In the genomic region with DNA sequence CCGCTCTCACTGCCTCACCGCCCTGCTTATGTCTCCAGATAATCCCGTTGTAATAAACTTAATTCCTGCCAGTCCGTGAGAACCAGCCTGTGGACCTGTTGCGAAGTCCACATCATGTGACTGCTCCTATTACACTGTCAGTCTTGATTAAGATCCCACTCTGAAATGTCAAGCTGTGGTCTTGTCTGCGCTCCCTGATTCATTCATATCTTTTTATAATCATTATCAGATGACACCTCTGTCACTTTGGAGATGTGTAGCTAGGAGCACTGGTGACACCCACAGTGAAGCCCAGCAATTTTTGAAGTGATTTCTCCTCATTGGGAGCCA, we compare ENCODE assay signal across 21 cellular contexts.
"Had no signal": no experiment of that assay in that cellular context is flagged by ENCODE, and none has a peak within 500 bp of the region (broad histone marks: within the 10 kb centered on the region; RNA-seq: fewer than 3 reads in every experiment).

No MANE protein-coding gene starts in this region.

- H3K9me3 Mint-ChIP-seq: activated CD8-positive, alpha-beta T cell treated with anti-CD3 and anti-CD28 coated beads for 36 hours; activated naive CD4-positive, alpha-beta T cell treated with anti-CD3 and anti-CD28 coated beads, Interleukin-2, amount 50 U/mL, for 72 hours; activated T-cell treated with anti-CD3 and anti-CD28 coated beads, Interleukin-2, amount 50 U/mL, for 4 hours; activated T-helper 17 cell treated with anti-CD3 and anti-CD28 coated beads, Interleukin-2, amount 50 U/mL, for 72 hours; neural crest cell had no signal

- H3K4me1 Mint-ChIP-seq: activated T-helper 17 cell treated with anti-CD3 and anti-CD28 coated beads, Interleukin-2, amount 50 U/mL, for 72 hours; neural crest cell had no signal

- H3K36me3 Mint-ChIP-seq: activated naive CD4-positive, alpha-beta T cell treated with anti-CD3 and anti-CD28 coated beads, Interleukin-2, amount 50 U/mL, for 72 hours had no signal

- H3K27me3 ChIP-seq: esophagus muscularis mucosa, sigmoid colon, transverse colon had no signal

- H3K36me3 ChIP-seq: left ventricle myocardium inferior, sigmoid colon, transverse colon had no signal

- H3K27ac ChIP-seq: esophagus muscularis mucosa, left ventricle myocardium inferior, sigmoid colon, transverse colon had no signal

- H3K4me2 ChIP-seq: smooth muscle cell had no signal

- H3K4me1 ChIP-seq: sigmoid colon had no signal

- H3K27me3 Mint-ChIP-seq: activated CD8-positive, alpha-beta T cell treated with anti-CD3 and anti-CD28 coated beads for 36 hours; activated T-helper 17 cell treated with anti-CD3 and anti-CD28 coated beads, Interleukin-2, amount 50 U/mL, for 72 hours; T-helper 17 cell had no signal

- ATAC-seq: activated CD8-positive, alpha-beta T cell treated with anti-CD3 and anti-CD28 coated beads for 36 hours; activated T-cell treated with anti-CD3 and anti-CD28 coated beads, Interleukin-2, amount 50 U/mL, for 4 hours; activated T-helper 17 cell treated with anti-CD3 and anti-CD28 coated beads, Interleukin-2, amount 50 U/mL, for 72 hours; mucosa of descending colon; T-helper 17 cell had no signal

- H3K4me3 Mint-ChIP-seq: activated CD8-positive, alpha-beta T cell treated with anti-CD3 and anti-CD28 coated beads for 36 hours; activated T-cell treated with anti-CD3 and anti-CD28 coated beads, Interleukin-2, amount 50 U/mL, for 4 hours; activated T-helper 17 cell treated with anti-CD3 and anti-CD28 coated beads, Interleukin-2, amount 50 U/mL, for 72 hours; neural crest cell; T-helper 17 cell had no signal

- H3K9me3 ChIP-seq: esophagus muscularis mucosa, left ventricle myocardium inferior, mucosa of descending colon, sigmoid colon, transverse colon had no signal

- H3K4me3 ChIP-seq: esophagus muscularis mucosa, left ventricle myocardium inferior, mucosa of descending colon, sigmoid colon, smooth muscle cell, transverse colon had no signal

- H3K27ac Mint-ChIP-seq: activated CD8-positive, alpha-beta T cell treated with anti-CD3 and anti-CD28 coated beads for 36 hours; activated naive CD4-positive, alpha-beta T cell treated with anti-CD3 and anti-CD28 coated beads, Interleukin-2, amount 50 U/mL, for 72 hours; activated T-helper 17 cell treated with anti-CD3 and anti-CD28 coated beads, Interleukin-2, amount 50 U/mL, for 72 hours; T-helper 17 cell had no signal

- DNase-seq: activated CD4-positive, alpha-beta T cell treated with anti-CD3 and anti-CD28 coated beads for 1 hour; activated CD4-positive, alpha-beta T cell treated with anti-CD3 and anti-CD28 coated beads, Interleukin-2, amount 50 U/mL, for 1 hour; activated CD8-positive, alpha-beta T cell treated with anti-CD3 and anti-CD28 coated beads for 36 hours; activated naive CD4-positive, alpha-beta T cell; activated T-cell treated with anti-CD3 and anti-CD28 coated beads, Interleukin-2, amount 50 U/mL, for 4 hours; anterior cingulate cortex; dermis blood vessel endothelial cell; effector CD4-positive, alpha-beta T cell; foreskin melanocyte; left ventricle myocardium inferior; mucosa of descending colon; sigmoid colon; stimulated activated CD4-positive, alpha-beta T cell treated with anti-CD3 and anti-CD28 coated beads, Interleukin-2, amount 100 ng/mL, for 24 hours; stimulated activated naive CD4-positive, alpha-beta T cell; T-helper 17 cell; transverse colon had no signal
